In the genomic region with DNA sequence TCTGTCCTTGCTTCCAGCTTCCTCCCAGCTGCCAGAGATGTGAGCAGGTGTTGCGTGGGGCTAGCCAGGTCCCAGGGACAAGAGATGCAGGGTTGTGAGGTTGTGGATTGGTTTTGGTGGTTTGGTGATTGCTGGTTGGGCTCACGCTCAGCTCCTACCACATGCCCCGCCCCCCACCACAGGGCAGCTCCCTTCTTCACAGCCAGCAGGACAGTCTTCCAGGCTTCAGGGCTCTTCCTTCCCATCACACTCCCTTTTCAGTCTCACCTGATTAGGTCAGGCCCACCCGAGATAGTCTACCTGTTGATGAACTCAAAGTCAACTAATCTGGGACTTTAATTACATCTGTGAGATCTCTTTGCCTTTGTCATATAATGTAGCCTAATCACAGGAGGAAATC, we compare ENCODE assay signal across 16 cellular contexts. TPM values are rescaled to one million over a fixed set of nuclear protein-coding genes. Genes with fewer than 3 reads are reported as not detected.
"Had no signal": no experiment of that assay in that cellular context is flagged by ENCODE, and none has a peak within 500 bp of the region (broad histone marks: within the 10 kb centered on the region; RNA-seq: fewer than 3 reads in every experiment).

No MANE protein-coding gene starts in this region.

- H3K27me3 ChIP-seq: right lobe of liver had no signal

- DNase-seq: activated CD4-positive, alpha-beta T cell treated with anti-CD3 and anti-CD28 coated beads for 1 hour; activated CD4-positive, alpha-beta T cell treated with anti-CD3 and anti-CD28 coated beads, Interleukin-2, amount 50 U/mL, for 4 hours; activated naive CD4-positive, alpha-beta T cell treated with anti-CD3 and anti-CD28 coated beads, Interleukin-2, amount 10 ng/mL, durations not matched to agents 7 days and 5 days; dorsolateral prefrontal cortex; islet precursor cell; mucosa of descending colon; naive thymus-derived CD8-positive, alpha-beta T cell; nucleus accumbens; right lobe of liver; stimulated activated CD4-positive, alpha-beta T cell treated with anti-CD3 and anti-CD28 coated beads, Interleukin-2, amount 100 ng/mL, for 48 hours; stimulated activated naive B cell treated with anti-CD40 and anti-IgM and Interleukin-4, amounts not matched to agents 10 μg/mL and 1 μg/mL and 100 μg/mL, for 72 hours; T-helper 9 cell; tibial artery had no signal

- H3K36me3 ChIP-seq: cardiac muscle cell, right lobe of liver, tibial artery had no signal

- H3K4me1 ChIP-seq: right lobe of liver had no signal

- H3K36me3 Mint-ChIP-seq: activated naive CD4-positive, alpha-beta T cell treated with anti-CD3 and anti-CD28 coated beads, Interleukin-2, amount 10 ng/mL, durations not matched to agents 7 days and 5 days; naive thymus-derived CD8-positive, alpha-beta T cell; stimulated activated naive B cell treated with anti-CD40 and anti-IgM and Interleukin-4, amounts not matched to agents 10 μg/mL and 1 μg/mL and 100 μg/mL, for 72 hours had no signal

- ATAC-seq: mucosa of descending colon; naive thymus-derived CD8-positive, alpha-beta T cell; right lobe of liver; stimulated activated naive B cell treated with anti-CD40 and anti-IgM and Interleukin-4, amounts not matched to agents 10 μg/mL and 1 μg/mL and 100 μg/mL, for 72 hours had no signal

- H3K27ac ChIP-seq: cardiac muscle cell, dorsolateral prefrontal cortex, right lobe of liver, tibial artery had no signal

- H3K4me3 Mint-ChIP-seq: activated naive CD4-positive, alpha-beta T cell treated with anti-CD3 and anti-CD28 coated beads, Interleukin-2, amount 10 ng/mL, durations not matched to agents 7 days and 5 days; naive thymus-derived CD8-positive, alpha-beta T cell; stimulated activated naive B cell treated with anti-CD40 and anti-IgM and Interleukin-4, amounts not matched to agents 10 μg/mL and 1 μg/mL and 100 μg/mL, for 72 hours had no signal

- H3K9me3 ChIP-seq: mucosa of descending colon, right lobe of liver, tibial artery had no signal

- H3K9me3 Mint-ChIP-seq: activated naive CD4-positive, alpha-beta T cell treated with anti-CD3 and anti-CD28 coated beads, Interleukin-2, amount 10 ng/mL, durations not matched to agents 7 days and 5 days had no signal

- H3K4me3 ChIP-seq: cardiac muscle cell, dorsolateral prefrontal cortex, mucosa of descending colon, right lobe of liver, tibial artery had no signal

- H3K4me1 Mint-ChIP-seq: activated naive CD4-positive, alpha-beta T cell treated with anti-CD3 and anti-CD28 coated beads, Interleukin-2, amount 10 ng/mL, durations not matched to agents 7 days and 5 days had no signal

- H3K27ac Mint-ChIP-seq: activated naive CD4-positive, alpha-beta T cell treated with anti-CD3 and anti-CD28 coated beads, Interleukin-2, amount 10 ng/mL, durations not matched to agents 7 days and 5 days; progenitor cell of endocrine pancreas; stimulated activated naive B cell treated with anti-CD40 and anti-IgM and Interleukin-4, amounts not matched to agents 10 μg/mL and 1 μg/mL and 100 μg/mL, for 72 hours had no signal

RNA-seq across cellular contexts. Expression of a gene that starts 52.0 kb away (rescaled TPM):
- total RNA-seq: lung microvascular endothelial cell; naive thymus-derived CD8-positive, alpha-beta T cell had no signal
- polyA plus RNA-seq: naive thymus-derived CD8-positive, alpha-beta T cell had no signal
